Comparison of ENCODE assay signal across 23 cellular contexts in genomic region chr11:114124601-114125144, GRCh38.
DNase-seq lines count a peak whose midpoint lies in the region; ATAC-seq and TF ChIP-seq lines count a peak whose summit lies in the region.
"Had no signal": no experiment of that assay in that cellular context is flagged by ENCODE, and none has a peak within 500 bp of the region (broad histone marks: within the 10 kb centered on the region; RNA-seq: fewer than 3 reads in every experiment).

No MANE protein-coding gene starts in this region.

- no peak for TF ChIP-seq CTCF in left ventricle myocardium inferior (IDR thresholded peaks at IDR 0.05; ENCODE audit: borderline replicate concordance)
- TF ChIP-seq CTCF in VCaP (conservative IDR thresholded peaks at IDR 0.05), result no peak
- no peak for TF ChIP-seq CTCF in progenitor cell of endocrine pancreas (IDR thresholded peaks at IDR 0.05; ENCODE audit: unreplicated experiment)

- H3K27ac Mint-ChIP-seq in progenitor cell of endocrine pancreas, result peak overlapping the region; percentile 63
- H3K27ac Mint-ChIP-seq: B cell; CD4-positive, CD25-positive, alpha-beta regulatory T cell had no signal

- ATAC-seq in Right ventricle myocardium superior (ENCODE audit: poor library complexity) (no peak), GM18505 (IDR thresholded peaks at IDR 0.05; ENCODE audit: unreplicated experiment) (no peak)
- ATAC-seq: GM12878 had no signal

- peaks cover 23% of the 10 kb centered on the region for H3K4me1 Mint-ChIP-seq in progenitor cell of endocrine pancreas (ENCODE audit: low read depth)

- H3K36me3 Mint-ChIP-seq in progenitor cell of endocrine pancreas (ENCODE audit: insufficient read depth), result peaks cover 12% of the 10 kb centered on the region
- H3K36me3 Mint-ChIP-seq: CD4-positive, CD25-positive, alpha-beta regulatory T cell had no signal

- H3K4me3 Mint-ChIP-seq in progenitor cell of endocrine pancreas (ENCODE audit: low read depth), result no peak overlapping the region
- H3K4me3 Mint-ChIP-seq: B cell; CD4-positive, CD25-positive, alpha-beta regulatory T cell had no signal

- DNase-seq in left ventricle myocardium inferior (no peak), Right ventricle myocardium superior (no peak), progenitor cell of endocrine pancreas (ENCODE audit: low spot score, unreplicated experiment) (no peak), HCEC 1CT (no peak), activated gamma-delta T cell treated with Interleukin-2 at 50 U/mL for 16 hours (no peak)
- DNase-seq: CD4-positive, CD25-positive, alpha-beta regulatory T cell; DMS153; GDM1; GOT3; Karpas-422; MG63; NCI-H1048; NCI-H1436; NCI-H2029; NCI-H2171; NCI-H446 treated with DMSO at 0.1 percent for 48 hours; NCI-H82 had no signal

- H3K27ac ChIP-seq in left ventricle myocardium inferior (replicated peaks), result peak overlapping the region; percentile 39
- peak overlapping the region; percentile 86 for H3K27ac ChIP-seq in VCaP
- peak overlapping the region; percentile 75 for H3K27ac ChIP-seq in stomach smooth muscle (ENCODE audit: low read length)
- H3K27ac ChIP-seq: SJSA1 had no signal

- H3K36me3 ChIP-seq in left ventricle myocardium inferior (peaks cover 31% of the 10 kb centered on the region), stomach smooth muscle (ENCODE audit: control insufficient read depth in 2 of 2, insufficient read depth in 2 of 2, low read length in 2 of 2) (peaks cover 4 to 8% of the 10 kb centered on the region in 2 donors)
- H3K36me3 ChIP-seq: MG63, SJSA1 had no signal

- no peaks in the 10 kb centered on the region for H3K9me3 ChIP-seq in left ventricle myocardium inferior (replicated peaks)
- no peaks in the 10 kb centered on the region for H3K9me3 ChIP-seq in stomach smooth muscle (ENCODE audit: control insufficient read depth in 2 of 2, low read length in 2 of 2)
- H3K9me3 ChIP-seq: MG63, SJSA1 had no signal

- no peak overlapping the region for H3K9ac ChIP-seq in stomach smooth muscle (ENCODE audit: low read length in 2 of 2)

- H3K9me3 Mint-ChIP-seq in progenitor cell of endocrine pancreas (ENCODE audit: low read depth), result no peaks in the 10 kb centered on the region

- H3K4me1 ChIP-seq in left ventricle myocardium inferior (peaks cover 100% of the 10 kb centered on the region), stomach smooth muscle (ENCODE audit: control insufficient read depth, insufficient read depth, low read length) (peaks cover 92% of the 10 kb centered on the region)
- H3K4me1 ChIP-seq: SJSA1 had no signal

- no peak overlapping the region for H3K4me3 ChIP-seq in left ventricle myocardium inferior
- no peak overlapping the region for H3K4me3 ChIP-seq in stomach smooth muscle (ENCODE audit: low read length in 2 of 2)
- H3K4me3 ChIP-seq: GM12878, MG63, SJSA1 had no signal

- intact Hi-C loops in left ventricle myocardium inferior (cut with micrococcal nuclease) (no loop called here), Right ventricle myocardium superior (cut with DNase I) (no loop called here)

- H3K27me3 Mint-ChIP-seq in progenitor cell of endocrine pancreas, result no peaks in the 10 kb centered on the region
- H3K27me3 Mint-ChIP-seq: CD4-positive, CD25-positive, alpha-beta regulatory T cell had no signal

- H3K27me3 ChIP-seq in left ventricle myocardium inferior (ENCODE audit: low read depth) (no peaks in the 10 kb centered on the region), stomach smooth muscle (ENCODE audit: control insufficient read depth in 1 of 2, insufficient read depth in 2 of 2, low read length in 2 of 2) (no peaks in the 10 kb centered on the region)
- H3K27me3 ChIP-seq: SJSA1 had no signal

- TF ChIP-seq POLR2A in GM18505 (IDR thresholded peaks at IDR 0.05; ENCODE audit: borderline replicate concordance, extremely low read depth, insufficient read depth, insufficient read length), result no peak
